22 cellular contexts compared by ENCODE assay signal in genomic region chr2:209532321-209532720, GRCh38.
"Had no signal": no experiment of that assay in that cellular context is flagged by ENCODE, and none has a peak within 500 bp of the region (broad histone marks: within the 10 kb centered on the region; RNA-seq: fewer than 3 reads in every experiment).

No MANE protein-coding gene starts in this region.

- ATAC-seq: effector memory CD8-positive, alpha-beta T cell; foreskin keratinocyte; gastroesophageal sphincter; left cardiac atrium; left lung; left ventricle myocardium superior; lower lobe of right lung; mucosa of descending colon had no signal

- H3K4me3 ChIP-seq: colonic mucosa, esophagus muscularis mucosa, gastroesophageal sphincter, heart left ventricle, hepatocyte, left lung, lower lobe of right lung, mucosa of descending colon had no signal

- H3K27me3 ChIP-seq: colonic mucosa, esophagus muscularis mucosa, foreskin keratinocyte, gastroesophageal sphincter, heart left ventricle, hepatocyte, left lung had no signal

- DNase-seq: colonic mucosa; cortex of kidney; effector CD8-positive, alpha-beta T cell; effector memory CD8-positive, alpha-beta T cell; endodermal cell; foreskin keratinocyte; heart left ventricle; left cardiac atrium; left lung; left ventricle myocardium superior; lower lobe of right lung; mesenchymal stem cell; mucosa of descending colon; naive B cell had no signal

- H3K4me1 ChIP-seq: colonic mucosa, esophagus muscularis mucosa, foreskin keratinocyte, gastroesophageal sphincter, left lung had no signal

- H3K79me2 ChIP-seq: hepatocyte had no signal

- H3K4me2 ChIP-seq: hepatocyte had no signal

- H3K27ac ChIP-seq: colonic mucosa, esophagus muscularis mucosa, foreskin keratinocyte, gastroesophageal sphincter, heart left ventricle, hepatocyte, left lung, lower lobe of right lung had no signal

- FAIRE-seq: endometrium, endothelial cell of umbilical vein, frontal cortex, islet of Langerhans, keratinocyte had no signal

- H2AFZ ChIP-seq: hepatocyte had no signal

- H3K36me3 ChIP-seq: colonic mucosa, esophagus muscularis mucosa, gastroesophageal sphincter, heart left ventricle, left lung, lower lobe of right lung had no signal

- H3K9me3 ChIP-seq: colonic mucosa, esophagus muscularis mucosa, gastroesophageal sphincter, heart left ventricle, left lung, lower lobe of right lung, mucosa of descending colon had no signal
